Comparison of ENCODE assay signal across 7 cellular contexts in the genomic region with DNA sequence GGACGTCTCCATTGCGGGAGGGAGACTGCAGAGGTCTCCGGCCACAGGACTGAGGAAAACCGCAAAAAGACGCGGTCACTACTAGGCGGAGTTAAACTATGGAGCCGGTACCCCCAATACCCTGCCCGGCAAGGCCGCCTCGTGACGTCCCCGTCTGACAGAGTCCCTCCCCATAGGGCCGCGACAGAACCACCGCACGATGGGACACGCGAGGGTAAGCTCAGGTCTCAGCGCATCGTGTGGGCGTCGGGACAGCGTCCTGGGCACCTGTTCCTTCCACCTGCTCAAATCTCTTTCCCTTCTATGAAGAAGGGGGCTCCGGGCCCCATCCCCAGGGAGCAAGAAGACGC. TPM values are rescaled to one million over a fixed set of nuclear protein-coding genes. Genes with fewer than 3 reads are reported as not detected.
DNase-seq lines count a peak whose midpoint lies in the region; ATAC-seq and TF ChIP-seq lines count a peak whose summit lies in the region.

No MANE protein-coding gene starts in this region.

- H3K4me1 Mint-ChIP-seq in GM23338, result peaks cover 15% of the 10 kb centered on the region
- H3K4me1 Mint-ChIP-seq in stimulated activated naive CD8-positive, alpha-beta T cell treated with anti-CD3 and anti-CD28 coated beads, Interleukin-15, amount 100 ng/mL, for 72 hours, result peaks cover 25% of the 10 kb centered on the region

- H3K27ac ChIP-seq in GM23338 (ENCODE audit: low read depth), result peak overlapping the region; percentile 100

- peaks cover 16% of the 10 kb centered on the region for H3K27me3 Mint-ChIP-seq in GM23338 (ENCODE audit: insufficient read depth, low read depth, poor library complexity)
- H3K27me3 Mint-ChIP-seq in stimulated activated naive CD8-positive, alpha-beta T cell treated with anti-CD3 and anti-CD28 coated beads, Interleukin-15, amount 100 ng/mL, for 72 hours, result no peaks in the 10 kb centered on the region

- peaks cover 21% of the 10 kb centered on the region for H3K36me3 Mint-ChIP-seq in GM23338 (ENCODE audit: low read depth)

- H3K36me3 ChIP-seq in GM23338 (ENCODE audit: insufficient read depth) (no peaks in the 10 kb centered on the region; the same call in 1 of the 2 replicates), Loucy (ENCODE audit: insufficient read depth, low read length) (no peaks in the 10 kb centered on the region), mucosa of stomach (ENCODE audit: control insufficient read depth, insufficient read depth, low read length) (no peaks in the 10 kb centered on the region)

- H3K9me2 ChIP-seq in GM23338 (ENCODE audit: insufficient read depth), result no peaks in the 10 kb centered on the region
- no peaks in the 10 kb centered on the region for H3K9me2 ChIP-seq in Loucy (replicated peaks; ENCODE audit: low read depth, low read length)

- H2AFZ ChIP-seq in GM23338 (peak overlapping the region; percentile 4; the same call in 1 of the 2 replicates), Loucy (ENCODE audit: low read length) (peak overlapping the region; percentile 85)

- peak overlapping the region; percentile 98 for H3K27ac Mint-ChIP-seq in GM23338
- peak overlapping the region; percentile 100 for H3K27ac Mint-ChIP-seq in stimulated activated naive CD8-positive, alpha-beta T cell treated with anti-CD3 and anti-CD28 coated beads, Interleukin-15, amount 100 ng/mL, for 72 hours

- peaks cover 20% of the 10 kb centered on the region for H3K79me2 ChIP-seq in GM23338 (replicated peaks; ENCODE audit: insufficient read depth)
- peaks cover 29% of the 10 kb centered on the region for H3K79me2 ChIP-seq in Loucy (ENCODE audit: insufficient read depth, low read length)

- H3K4me1 ChIP-seq in GM23338 (ENCODE audit: insufficient read depth) (peaks cover 16% of the 10 kb centered on the region; the same call in 1 of the 2 replicates), Loucy (ENCODE audit: insufficient read depth, low read length, poor library complexity, severe bottlenecking) (peaks cover 18% of the 10 kb centered on the region), mucosa of stomach (ENCODE audit: control insufficient read depth, insufficient read depth, low read length) (peaks cover 5% of the 10 kb centered on the region)

- TF ChIP-seq CTCF in GM12875 (IDR thresholded peaks at IDR 0.05; ENCODE audit: borderline replicate concordance, insufficient read depth, low read depth, low read length) (no peak), GM23338 (conservative IDR thresholded peaks at IDR 0.05; ENCODE audit: low read depth in 2 of 2) (no peak), Loucy (conservative IDR thresholded peaks at IDR 0.05; ENCODE audit: low read length) (no peak), epithelial cell of esophagus (IDR thresholded peaks at IDR 0.05; ENCODE audit: insufficient read depth, low read depth, low read length, missing control alignments) (no peak)

- peak overlapping the region; percentile 84 for H3K4me3 Mint-ChIP-seq in GM23338
- H3K4me3 Mint-ChIP-seq in stimulated activated naive CD8-positive, alpha-beta T cell treated with anti-CD3 and anti-CD28 coated beads, Interleukin-15, amount 100 ng/mL, for 72 hours, result peak overlapping the region; percentile 89 to 97

- H3F3A ChIP-seq in GM23338 (replicated peaks; ENCODE audit: low read depth), result peaks cover 29% of the 10 kb centered on the region
- no peaks in the 10 kb centered on the region for H3F3A ChIP-seq in Loucy (ENCODE audit: low read depth)

- no peaks in the 10 kb centered on the region for H3K9me3 Mint-ChIP-seq in GM23338
- no peaks in the 10 kb centered on the region for H3K9me3 Mint-ChIP-seq in stimulated activated naive CD8-positive, alpha-beta T cell treated with anti-CD3 and anti-CD28 coated beads, Interleukin-15, amount 100 ng/mL, for 72 hours

- peak; percentile 71 for DNase-seq in GM23338 (ENCODE audit: low spot score)
- DNase-seq in activated CD4-positive, alpha-beta T cell treated with anti-CD3 and anti-CD28 coated beads, Interleukin-2, amount 50 U/mL, for 1 hour, result peak; percentile 48
- no peak for DNase-seq in epithelial cell of esophagus (ENCODE audit: low read depth)
- DNase-seq in stimulated activated naive CD8-positive, alpha-beta T cell treated with anti-CD3 and anti-CD28 coated beads, Interleukin-15, amount 100 ng/mL, for 72 hours, result peak in 1 of 2 donors; percentile 78

- H4K20me1 ChIP-seq in GM23338 (replicated peaks; ENCODE audit: insufficient read depth) (no peaks in the 10 kb centered on the region), Loucy (ENCODE audit: insufficient read depth, low read length, poor library complexity, severe bottlenecking) (no peaks in the 10 kb centered on the region)

- no peaks in the 10 kb centered on the region for H3K9me3 ChIP-seq in Loucy (ENCODE audit: insufficient read depth, low read depth, low read length)
- no peaks in the 10 kb centered on the region for H3K9me3 ChIP-seq in mucosa of stomach (ENCODE audit: control insufficient read depth, low read length)

- ATAC-seq in GM23338, result peak; percentile 56
- ATAC-seq in stimulated activated naive CD8-positive, alpha-beta T cell treated with anti-CD3 and anti-CD28 coated beads, Interleukin-15, amount 100 ng/mL, for 72 hours, result peak; percentile 68

- H3K9ac ChIP-seq in Loucy (ENCODE audit: low read depth, low read length, poor library complexity, severe bottlenecking) (peak overlapping the region; percentile 83), mucosa of stomach (ENCODE audit: low read length) (peak overlapping the region; percentile 96)

- H3K4me2 ChIP-seq in GM23338 (peak overlapping the region; percentile 93), Loucy (ENCODE audit: low read depth, low read length, poor library complexity, severe bottlenecking) (peak overlapping the region; percentile 96)

- H3K27me3 ChIP-seq in GM23338 (ENCODE audit: insufficient read depth) (no peaks in the 10 kb centered on the region), Loucy (ENCODE audit: insufficient read depth, low read length, poor library complexity, severe bottlenecking) (no peaks in the 10 kb centered on the region), mucosa of stomach (ENCODE audit: control insufficient read depth, insufficient read depth, low read length) (no peaks in the 10 kb centered on the region)

- peak overlapping the region; percentile 77 for H3K4me3 ChIP-seq in GM12875 (ENCODE audit: low read depth, low read length)
- H3K4me3 ChIP-seq in GM23338, result peak overlapping the region; percentile 83
- H3K4me3 ChIP-seq in Loucy (ENCODE audit: low read length, poor library complexity, severe bottlenecking), result peak overlapping the region; percentile 78
- H3K4me3 ChIP-seq in epithelial cell of esophagus (ENCODE audit: low read length), result peak overlapping the region; percentile 79
- H3K4me3 ChIP-seq in mucosa of stomach (ENCODE audit: low read length), result peak overlapping the region; percentile 93

TF ChIP-seq in GM23338, 12 proteins besides CTCF, POLR2A, EP300 and RAD21:
- TF ChIP-seq, protein P1, sequence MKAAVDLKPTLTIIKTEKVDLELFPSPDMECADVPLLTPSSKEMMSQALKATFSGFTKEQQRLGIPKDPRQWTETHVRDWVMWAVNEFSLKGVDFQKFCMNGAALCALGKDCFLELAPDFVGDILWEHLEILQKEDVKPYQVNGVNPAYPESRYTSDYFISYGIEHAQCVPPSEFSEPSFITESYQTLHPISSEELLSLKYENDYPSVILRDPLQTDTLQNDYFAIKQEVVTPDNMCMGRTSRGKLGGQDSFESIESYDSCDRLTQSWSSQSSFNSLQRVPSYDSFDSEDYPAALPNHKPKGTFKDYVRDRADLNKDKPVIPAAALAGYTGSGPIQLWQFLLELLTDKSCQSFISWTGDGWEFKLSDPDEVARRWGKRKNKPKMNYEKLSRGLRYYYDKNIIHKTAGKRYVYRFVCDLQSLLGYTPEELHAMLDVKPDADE (IDR thresholded peaks at IDR 0.05), result no peak
- TF ChIP-seq CREB1 (CRISPR knock-in tag; IDR thresholded peaks at IDR 0.05; ENCODE audit: low read depth), result peak; percentile 35; the same call in 1 of the 2 replicates
- TF ChIP-seq NANOG (IDR thresholded peaks at IDR 0.05; ENCODE audit: borderline replicate concordance), result 0 out of 2 replicates have a peak, but pooled peaks have one; percentile 19

RNA-seq across cellular contexts. Expression of a gene that starts 35.2 kb away (rescaled TPM):
- total RNA-seq in GM23338 (2014; rRNA removed; shearing (Covaris generic)), result 133 and 139 TPM in 2 replicates
- 63.5 and 71.9 TPM in 2 replicates for polyA plus RNA-seq in GM23338 (2016; fragmentation: Nextera tagmentation; extraction: Ambion mirVana)
